Comparison of ENCODE assay signal across 33 cellular contexts in genomic region chr11:116642481-116642880, GRCh38.
"Had no signal": no experiment of that assay in that cellular context is flagged by ENCODE, and none has a peak within 500 bp of the region (broad histone marks: within the 10 kb centered on the region; RNA-seq: fewer than 3 reads in every experiment).

No MANE protein-coding gene starts in this region.

- ATAC-seq: activated CD8-positive, alpha-beta T cell treated with anti-CD3 and anti-CD28 coated beads for 36 hours; activated T-cell treated with anti-CD3 and anti-CD28 coated beads, Interleukin-2, amount 50 U/mL, for 4 hours; activated T-cell treated with anti-CD3 and anti-CD28 coated beads, Interleukin-2, amount 50 U/mL, for 72 hours; activated T-helper 17 cell treated with anti-CD3 and anti-CD28 coated beads, Interleukin-2, amount 50 U/mL, for 72 hours; body of pancreas had no signal

- H3K4me3 Mint-ChIP-seq: activated B cell treated with CpG ODN at 0.5 μM for 24 hours; activated CD4-positive, alpha-beta memory T cell treated with anti-CD3 and anti-CD28 coated beads for 36 hours; activated CD4-positive, alpha-beta T cell treated with anti-CD3 and anti-CD28 coated beads, Interleukin-2, amount 10 ng/mL, durations not matched to agents 24 days and 14 days; activated CD8-positive, alpha-beta T cell treated with anti-CD3 and anti-CD28 coated beads for 36 hours; activated naive CD4-positive, alpha-beta T cell treated with anti-CD3 and anti-CD28 coated beads for 36 hours; activated naive CD8-positive, alpha-beta T cell treated with anti-CD3 and anti-CD28 coated beads for 36 hours; activated T-cell treated with anti-CD3 and anti-CD28 coated beads, Interleukin-2, amount 50 U/mL, for 4 hours; activated T-cell treated with anti-CD3 and anti-CD28 coated beads, Interleukin-2, amount 50 U/mL, for 72 hours; activated T-helper 1 cell treated with anti-CD3 and anti-CD28 coated beads, Interleukin-12 subunit alpha, Interleukin-12 subunit beta, Interleukin-2, Interleukin-4 antibody, amounts not matched to agents 30 ng/mL and 10 ng/mL and 1 ng/mL, durations not matched to agents 14 hours and 24 hours and 36 hours; activated T-helper 17 cell treated with anti-CD3 and anti-CD28 coated beads, Interleukin-2, amount 50 U/mL, for 72 hours; T-helper 1 cell treated with Interleukin-12 subunit alpha and Interleukin-12 subunit beta and Interleukin-4 antibody, amounts not matched to agents 30 μg/mL and 1 μg/mL, for 36 hours; T-helper 2 cell treated with Interferon-gamma antibody and Interleukin-4, amounts not matched to agents 5 μg/mL and 100 μg/mL, for 36 hours had no signal

- H3K4me1 Mint-ChIP-seq: activated B cell treated with CpG ODN at 0.5 μM for 24 hours; activated CD4-positive, alpha-beta T cell treated with anti-CD3 and anti-CD28 coated beads, Interleukin-2, amount 10 ng/mL, durations not matched to agents 24 days and 14 days; activated naive CD8-positive, alpha-beta T cell treated with anti-CD3 and anti-CD28 coated beads for 36 hours; activated T-helper 17 cell treated with anti-CD3 and anti-CD28 coated beads, Interleukin-2, amount 50 U/mL, for 72 hours had no signal

- H3K9me3 ChIP-seq: adrenal gland had no signal

- H3K4me3 ChIP-seq: adrenal gland, body of pancreas, breast epithelium had no signal

- H3K4me1 ChIP-seq: adrenal gland, body of pancreas, breast epithelium had no signal

- H3K27ac Mint-ChIP-seq: activated B cell treated with CpG ODN at 0.5 μM for 24 hours; activated CD4-positive, alpha-beta memory T cell treated with anti-CD3 and anti-CD28 coated beads for 36 hours; activated CD4-positive, alpha-beta T cell treated with anti-CD3 and anti-CD28 coated beads, Interleukin-2, amount 10 ng/mL, durations not matched to agents 24 days and 14 days; activated CD8-positive, alpha-beta T cell treated with anti-CD3 and anti-CD28 coated beads for 36 hours; activated naive CD4-positive, alpha-beta T cell treated with anti-CD3 and anti-CD28 coated beads for 36 hours; activated naive CD4-positive, alpha-beta T cell treated with anti-CD3 and anti-CD28 coated beads, Interleukin-2, amount 50 U/mL, for 72 hours; activated naive CD8-positive, alpha-beta T cell treated with anti-CD3 and anti-CD28 coated beads for 36 hours; activated T-cell treated with anti-CD3 and anti-CD28 coated beads, Interleukin-2, amount 50 U/mL, for 72 hours; activated T-helper 1 cell treated with anti-CD3 and anti-CD28 coated beads, Interleukin-12 subunit alpha, Interleukin-12 subunit beta, Interleukin-2, Interleukin-4 antibody, amounts not matched to agents 30 ng/mL and 10 ng/mL and 1 ng/mL, durations not matched to agents 14 hours and 24 hours and 36 hours; activated T-helper 17 cell treated with anti-CD3 and anti-CD28 coated beads, Interleukin-2, amount 50 U/mL, for 72 hours; T-helper 1 cell treated with Interleukin-12 subunit alpha and Interleukin-12 subunit beta and Interleukin-4 antibody, amounts not matched to agents 30 μg/mL and 1 μg/mL, for 36 hours; T-helper 2 cell treated with Interferon-gamma antibody and Interleukin-4, amounts not matched to agents 5 μg/mL and 100 μg/mL, for 36 hours had no signal

- H3K27me3 ChIP-seq: adrenal gland, body of pancreas, brain microvascular endothelial cell had no signal

- H3K36me3 Mint-ChIP-seq: activated CD4-positive, alpha-beta memory T cell treated with anti-CD3 and anti-CD28 coated beads for 36 hours; activated naive CD4-positive, alpha-beta T cell treated with anti-CD3 and anti-CD28 coated beads, Interleukin-2, amount 50 U/mL, for 72 hours; activated naive CD8-positive, alpha-beta T cell treated with anti-CD3 and anti-CD28 coated beads for 36 hours had no signal

- H3K27ac ChIP-seq: adrenal gland, body of pancreas, brain microvascular endothelial cell, breast epithelium, VCaP had no signal

- H3K36me3 ChIP-seq: adrenal gland, brain microvascular endothelial cell, breast epithelium had no signal

- H3K27me3 Mint-ChIP-seq: activated CD4-positive, alpha-beta memory T cell treated with anti-CD3 and anti-CD28 coated beads for 36 hours; activated CD4-positive, alpha-beta T cell treated with anti-CD3 and anti-CD28 coated beads, Interleukin-2, amount 10 ng/mL, durations not matched to agents 24 days and 14 days had no signal

- DNase-seq: activated B cell treated with CpG ODN at 0.5 μM for 24 hours; activated CD4-positive, alpha-beta memory T cell treated with anti-CD3 and anti-CD28 coated beads for 36 hours; activated CD4-positive, alpha-beta T cell treated with anti-CD3 and anti-CD28 coated beads for 4 hours; activated CD4-positive, alpha-beta T cell treated with anti-CD3 and anti-CD28 coated beads, Interleukin-2, amount 10 ng/mL, durations not matched to agents 24 days and 14 days; activated CD4-positive, alpha-beta T cell treated with anti-CD3 and anti-CD28 coated beads, Interleukin-2, amount 50 U/mL, for 1 hour; activated CD4-positive, alpha-beta T cell treated with anti-CD3 and anti-CD28 coated beads, Interleukin-2, amount 50 U/mL, for 4 hours; activated CD4-positive, CD25-positive, alpha-beta regulatory T cell treated with anti-CD3 and anti-CD28 coated beads, Interleukin-2, amount 50 U/mL, for 72 hours; activated CD8-positive, alpha-beta T cell treated with anti-CD3 and anti-CD28 coated beads for 36 hours; activated effector memory CD4-positive, alpha-beta T cell treated with anti-CD3 and anti-CD28 coated beads, Interleukin-2, amount 50 U/mL, for 16 hours; activated gamma-delta T cell treated with Interleukin-2 at 50 U/mL for 16 hours; activated naive CD4-positive, alpha-beta T cell; activated naive CD4-positive, alpha-beta T cell treated with anti-CD3 and anti-CD28 coated beads for 36 hours; activated naive CD4-positive, alpha-beta T cell treated with anti-CD3 and anti-CD28 coated beads, Interleukin-2, amount 50 U/mL, for 16 hours; activated naive CD8-positive, alpha-beta T cell treated with anti-CD3 and anti-CD28 coated beads for 36 hours; activated T-cell treated with anti-CD3 and anti-CD28 coated beads for 4 hours; activated T-cell treated with anti-CD3 and anti-CD28 coated beads, Interleukin-2, amount 50 U/mL, for 1 hour; activated T-cell treated with anti-CD3 and anti-CD28 coated beads, Interleukin-2, amount 50 U/mL, for 4 hours; activated T-cell treated with anti-CD3 and anti-CD28 coated beads, Interleukin-2, amount 50 U/mL, for 72 hours; adrenal gland; amniotic stem cell; aorta; body of pancreas; brain microvascular endothelial cell; central memory CD4-positive, alpha-beta T cell; T-helper 2 cell; T-helper 9 cell had no signal

- H3K9me3 Mint-ChIP-seq: activated B cell treated with CpG ODN at 0.5 μM for 24 hours; activated CD4-positive, alpha-beta memory T cell treated with anti-CD3 and anti-CD28 coated beads for 36 hours; activated CD4-positive, alpha-beta T cell treated with anti-CD3 and anti-CD28 coated beads, Interleukin-2, amount 10 ng/mL, durations not matched to agents 24 days and 14 days; activated CD8-positive, alpha-beta T cell treated with anti-CD3 and anti-CD28 coated beads for 36 hours; activated naive CD4-positive, alpha-beta T cell treated with anti-CD3 and anti-CD28 coated beads for 36 hours; activated naive CD4-positive, alpha-beta T cell treated with anti-CD3 and anti-CD28 coated beads, Interleukin-2, amount 50 U/mL, for 72 hours; activated naive CD8-positive, alpha-beta T cell treated with anti-CD3 and anti-CD28 coated beads for 36 hours; activated T-cell treated with anti-CD3 and anti-CD28 coated beads, Interleukin-2, amount 50 U/mL, for 4 hours; activated T-cell treated with anti-CD3 and anti-CD28 coated beads, Interleukin-2, amount 50 U/mL, for 72 hours; activated T-helper 1 cell treated with anti-CD3 and anti-CD28 coated beads, Interleukin-12 subunit alpha, Interleukin-12 subunit beta, Interleukin-2, Interleukin-4 antibody, amounts not matched to agents 30 ng/mL and 10 ng/mL and 1 ng/mL, durations not matched to agents 14 hours and 24 hours and 36 hours; activated T-helper 17 cell treated with anti-CD3 and anti-CD28 coated beads, Interleukin-2, amount 50 U/mL, for 72 hours; T-helper 1 cell treated with Interleukin-12 subunit alpha and Interleukin-12 subunit beta and Interleukin-4 antibody, amounts not matched to agents 30 μg/mL and 1 μg/mL, for 36 hours; T-helper 2 cell treated with Interferon-gamma antibody and Interleukin-4, amounts not matched to agents 5 μg/mL and 100 μg/mL, for 36 hours had no signal
